In the genomic region with DNA sequence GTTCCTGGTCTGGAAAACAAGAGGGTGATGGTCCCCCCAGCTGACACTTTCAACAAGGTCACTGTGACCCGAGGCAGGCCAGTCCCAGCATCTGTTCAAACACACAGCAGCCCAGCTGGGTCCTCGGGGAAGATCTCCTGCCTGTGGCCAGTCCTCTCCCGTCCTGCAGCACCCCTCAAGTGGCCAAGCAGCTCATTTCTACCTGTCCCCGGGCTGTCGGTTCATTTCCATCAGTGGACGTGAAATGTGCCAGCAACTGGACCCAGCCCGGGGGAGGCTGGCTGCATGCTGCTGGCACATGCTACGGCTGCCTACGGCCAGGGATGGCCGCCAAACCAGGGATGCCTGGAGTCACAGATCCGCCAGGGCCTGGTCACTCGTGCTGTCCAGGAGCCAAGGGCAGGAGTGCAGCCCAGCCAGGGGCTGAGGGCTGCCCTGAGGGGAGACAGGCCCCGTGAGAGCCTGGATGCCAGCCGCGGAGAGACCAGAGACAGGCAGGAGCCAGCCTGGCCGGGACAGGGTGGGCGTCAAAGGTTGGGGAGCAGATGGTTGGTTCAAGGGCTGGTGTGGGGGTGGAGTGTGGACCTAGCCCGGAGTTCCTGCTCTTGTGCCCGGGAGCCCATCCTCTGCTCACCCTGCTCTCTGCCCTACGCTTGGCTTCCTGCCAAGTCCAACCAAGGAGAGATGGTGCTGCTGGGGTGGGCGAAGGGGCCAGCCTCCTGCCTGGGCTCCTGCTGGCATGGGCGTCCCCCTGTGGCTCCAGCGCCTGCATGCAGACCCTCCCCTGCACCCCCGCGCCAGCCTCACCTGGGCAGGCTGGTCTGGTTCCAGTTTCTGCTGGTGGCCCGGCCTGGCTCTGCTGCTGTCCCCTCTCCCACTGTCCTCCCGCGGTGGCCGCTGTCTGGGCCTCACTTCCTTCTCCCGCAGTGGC, we compare ENCODE assay signal across 11 cellular contexts.
A peak's percentile ranks its signal among the peaks of the same experiment; 100 is the strongest.
DNase-seq lines count a peak whose midpoint lies in the region; ATAC-seq and TF ChIP-seq lines count a peak whose summit lies in the region.
"Had no signal": no experiment of that assay in that cellular context is flagged by ENCODE, and none has a peak within 500 bp of the region (broad histone marks: within the 10 kb centered on the region; RNA-seq: fewer than 3 reads in every experiment).

No MANE protein-coding gene starts in this region.

- H3K27ac ChIP-seq in H9 (ENCODE audit: insufficient read length, low read depth, low read length) (no peak overlapping the region), RWPE2 (ENCODE audit: poor library complexity, severe bottlenecking) (no peak overlapping the region), left ventricle myocardium inferior (replicated peaks) (peak overlapping the region; percentile 23)
- H3K27ac ChIP-seq: pancreas, SK-N-MC had no signal

- H3K27me3 ChIP-seq in H9 (ENCODE audit: insufficient read depth, low read length) (no peaks in the 10 kb centered on the region), RWPE2 (ENCODE audit: insufficient read depth, poor library complexity, severe bottlenecking) (no peaks in the 10 kb centered on the region), left ventricle myocardium inferior (ENCODE audit: low read depth) (no peaks in the 10 kb centered on the region)
- H3K27me3 ChIP-seq: pancreas had no signal

- no peaks in the 10 kb centered on the region for H3K23me2 ChIP-seq in H9 (ENCODE audit: insufficient read length, low read depth, low read length, poor library complexity, severe bottlenecking)

- no peaks in the 10 kb centered on the region for H3K79me1 ChIP-seq in H9 (ENCODE audit: insufficient read depth, low read depth, low read length, poor library complexity, severe bottlenecking)

- H3K14ac ChIP-seq in H9 (ENCODE audit: insufficient read depth, low read length) = no peak overlapping the region; the same call in 1 of the 2 replicates

- WGBS in H9 (ENCODE audit: extremely low coverage, insufficient read length, low lambda C conversion rate) = no CpG with 5 or more reads among the region's 30 CpGs

- H3K4me3 Mint-ChIP-seq in H9 = no peak overlapping the region
- H3K4me3 Mint-ChIP-seq: HFFc6; stimulated activated naive CD8-positive, alpha-beta T cell treated with anti-CD3 and anti-CD28 coated beads, Interleukin-15, Interleukin-2, amounts not matched to agents 100 ng/mL and 50 ng/mL, for 24 hours had no signal

- H3K4me3 ChIP-seq in RWPE2 (ENCODE audit: severe bottlenecking) (no peak overlapping the region), left ventricle myocardium inferior (no peak overlapping the region)
- H3K4me3 ChIP-seq: pancreas, SK-N-MC had no signal

- no peak overlapping the region for H3K9ac ChIP-seq in H9 (ENCODE audit: extremely low read depth, insufficient read length, low read length)

- no peak overlapping the region for H2BK12ac ChIP-seq in H9 (ENCODE audit: insufficient read length, low read depth, low read length)

- H3K9me3 Mint-ChIP-seq in H9 = no peaks in the 10 kb centered on the region
- H3K9me3 Mint-ChIP-seq: stimulated activated naive CD8-positive, alpha-beta T cell treated with anti-CD3 and anti-CD28 coated beads, Interleukin-15, Interleukin-2, amounts not matched to agents 100 ng/mL and 50 ng/mL, for 24 hours had no signal

- no peak overlapping the region for H4K8ac ChIP-seq in H9 (replicated peaks; ENCODE audit: insufficient read length, low read depth, low read length)

- no peaks in the 10 kb centered on the region for H3K79me2 ChIP-seq in H9 (ENCODE audit: insufficient read depth, low read length)

- H4K20me1 ChIP-seq in H9 (ENCODE audit: control insufficient read depth, insufficient read depth, insufficient read length) = no peaks in the 10 kb centered on the region

- DNase-seq in H9 = peak; percentile 25
- peak; percentile 43 for DNase-seq in RWPE2 (ENCODE audit: low spot score)
- DNase-seq in left ventricle myocardium inferior = peak; percentile 47
- peak; percentile 53 for DNase-seq in retina
- no peak for DNase-seq in occipital lobe (lab: John Stamatoyannopoulos, UW)
- DNase-seq in activated CD4-positive, alpha-beta T cell treated with anti-CD3 and anti-CD28 coated beads for 1 hour = no peak
- DNase-seq: HFFc6 had no signal

- intact Hi-C loops in left ventricle myocardium inferior (cut with micrococcal nuclease) = no loop called here

- no peak overlapping the region for H2AFZ ChIP-seq in H9 (ENCODE audit: low read length)

- no peak overlapping the region for H4K91ac ChIP-seq in H9 (ENCODE audit: insufficient read length, low read depth, low read length)

- no peaks in the 10 kb centered on the region for H3K9me3 ChIP-seq in H9 (ENCODE audit: control insufficient read depth, low read depth, low read length)
- H3K9me3 ChIP-seq in RWPE2 (ENCODE audit: severe bottlenecking) = no peaks in the 10 kb centered on the region
- no peaks in the 10 kb centered on the region for H3K9me3 ChIP-seq in left ventricle myocardium inferior (replicated peaks)
- H3K9me3 ChIP-seq: pancreas had no signal

- H3K36me3 ChIP-seq in RWPE2 (ENCODE audit: low read depth) (no peaks in the 10 kb centered on the region), left ventricle myocardium inferior (peaks cover 6% of the 10 kb centered on the region)
- H3K36me3 ChIP-seq: pancreas had no signal

- H2BK20ac ChIP-seq in H9 (ENCODE audit: low read depth, low read length, poor library complexity, severe bottlenecking) = no peak overlapping the region

- no peaks in the 10 kb centered on the region for H3K4me1 Mint-ChIP-seq in H9

- H3K4me1 ChIP-seq in H9 (ENCODE audit: insufficient read depth, low read length) (no peaks in the 10 kb centered on the region), RWPE2 (ENCODE audit: insufficient read depth, poor library complexity, severe bottlenecking) (no peaks in the 10 kb centered on the region), left ventricle myocardium inferior (peaks cover 26% of the 10 kb centered on the region)
- H3K4me1 ChIP-seq: pancreas had no signal

- H3K23ac ChIP-seq in H9 (ENCODE audit: insufficient read length, low read depth, low read length) = no peak overlapping the region

- no peak overlapping the region for H3K4me2 ChIP-seq in H9 (ENCODE audit: insufficient read depth, insufficient read length, low read length)

- H3K4ac ChIP-seq in H9 (ENCODE audit: low read depth, low read length) = no peak overlapping the region; the same call in 1 of the 2 replicates

- no peaks in the 10 kb centered on the region for H3K36me3 Mint-ChIP-seq in H9 (ENCODE audit: insufficient read depth in 1 of 3, low read depth in 3 of 3)

- TF ChIP-seq CTCF in H9 (conservative IDR thresholded peaks at IDR 0.05) (no peak), RWPE2 (IDR thresholded peaks at IDR 0.05; ENCODE audit: poor library complexity, severe bottlenecking) (no peak), left ventricle myocardium inferior (IDR thresholded peaks at IDR 0.05; ENCODE audit: borderline replicate concordance) (no peak)

- H3K27ac Mint-ChIP-seq in H9 = no peak overlapping the region
- H3K27ac Mint-ChIP-seq: HFFc6; stimulated activated naive CD8-positive, alpha-beta T cell treated with anti-CD3 and anti-CD28 coated beads, Interleukin-15, Interleukin-2, amounts not matched to agents 100 ng/mL and 50 ng/mL, for 24 hours had no signal

- H2BK120ac ChIP-seq in H9 (ENCODE audit: low read depth, low read length, poor library complexity, severe bottlenecking) = no peak overlapping the region

- no peak overlapping the region for H3T11ph ChIP-seq in H9 (ENCODE audit: low read length)

- H4K5ac ChIP-seq in H9 (ENCODE audit: insufficient read length, low read depth, low read length) = no peak overlapping the region

- H3K56ac ChIP-seq in H9 (ENCODE audit: insufficient read length, low read depth, low read length) = no peak overlapping the region

- H2BK5ac ChIP-seq in H9 (ENCODE audit: insufficient read length, low read length) = no peak overlapping the region

- no peak overlapping the region for H2BK15ac ChIP-seq in H9 (ENCODE audit: low read depth, low read length)

- H3K18ac ChIP-seq in H9 (ENCODE audit: insufficient read length, low read depth, low read length) = no peak overlapping the region

- ATAC-seq in RWPE2 (ENCODE audit: low read depth) (no peak), HG02759 (IDR thresholded peaks at IDR 0.05; ENCODE audit: unreplicated experiment) (no peak)
- ATAC-seq: pancreas had no signal

- H2AK5ac ChIP-seq in H9 (ENCODE audit: insufficient read length, low read length) = no peak overlapping the region

- H3K27me3 Mint-ChIP-seq in H9 (ENCODE audit: low read depth) = peaks cover 1% of the 10 kb centered on the region

Comparison
In these comparisons a context has a peak if more than half of its experiments do, and no peak if none do; other contexts are left out.
1. DNase-seq: peak in H9 (single experiment), RWPE2 (single experiment), left ventricle myocardium inferior (single experiment) and retina (single experiment); none in occipital lobe (single experiment) and activated CD4-positive, alpha-beta T cell treated with anti-CD3 and anti-CD28 coated beads for 1 hour (single experiment).